Comparison of ENCODE assay signal across 28 cellular contexts in the genomic region with DNA sequence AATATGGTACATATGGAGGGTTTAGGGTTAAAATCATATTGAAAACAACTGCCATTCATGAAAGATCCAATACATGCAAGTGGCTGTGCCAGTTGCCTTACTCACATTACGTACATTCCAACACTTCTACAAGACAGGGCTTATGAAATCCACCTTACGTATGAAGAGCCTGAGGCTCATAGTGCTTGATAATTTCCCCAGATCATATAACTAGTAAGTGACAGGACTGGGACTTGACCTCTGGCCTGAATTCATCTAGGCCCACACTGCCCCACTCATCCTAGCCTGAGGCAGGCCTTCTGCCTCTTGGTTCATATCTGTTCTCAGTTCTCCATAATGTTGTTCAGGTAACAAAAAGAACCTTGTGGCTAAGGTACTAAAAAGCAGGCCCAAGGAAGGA.
"Had no signal": no experiment of that assay in that cellular context is flagged by ENCODE, and none has a peak within 500 bp of the region (broad histone marks: within the 10 kb centered on the region; RNA-seq: fewer than 3 reads in every experiment).

No MANE protein-coding gene starts in this region.

- DNase-seq: dorsolateral prefrontal cortex; effector CD4-positive, alpha-beta T cell; foreskin fibroblast; gastrocnemius medialis; head of caudate nucleus; left cardiac atrium; left lung; midbrain; naive thymus-derived CD4-positive, alpha-beta T cell; stimulated activated CD4-positive, alpha-beta T cell treated with anti-CD3 and anti-CD28 coated beads, Interleukin-12 subunit alpha, Interleukin-12 subunit beta, amount 100 ng/mL, for 4 hours; stimulated activated CD4-positive, alpha-beta T cell treated with anti-CD3 and anti-CD28 coated beads, Interleukin-1b, Interleukin-23, amount 100 ng/mL, for 48 hours; stimulated activated CD4-positive, alpha-beta T cell treated with anti-CD3 and anti-CD28 coated beads, Interleukin-4, amount 100 ng/mL, for 1 hour; stimulated activated naive CD4-positive, alpha-beta T cell treated with Interleukin-2 at 50 U/mL for 16 hours; stomach; thyroid gland had no signal

- H3K4me1 ChIP-seq: gastrocnemius medialis, left lung, neural progenitor cell, parathyroid adenoma, right atrium auricular region, stomach, thyroid gland had no signal

- H3K9ac ChIP-seq: neural progenitor cell, parathyroid adenoma had no signal

- H3K36me3 Mint-ChIP-seq: naive thymus-derived CD4-positive, alpha-beta T cell; neural progenitor cell; stimulated activated effector memory CD8-positive, alpha-beta T cell treated with anti-CD3 and anti-CD28 coated beads, Interleukin-12 subunit alpha, Interleukin-12 subunit beta, amount 100 ng/mL, for 72 hours; type B pancreatic cell had no signal

- H3K27ac Mint-ChIP-seq: endodermal cell; naive thymus-derived CD4-positive, alpha-beta T cell; nephron; neural progenitor cell; progenitor cell of endocrine pancreas; stimulated activated effector memory CD8-positive, alpha-beta T cell treated with anti-CD3 and anti-CD28 coated beads, Interleukin-12 subunit alpha, Interleukin-12 subunit beta, amount 100 ng/mL, for 72 hours; type B pancreatic cell had no signal

- H3K27me3 Mint-ChIP-seq: naive thymus-derived CD4-positive, alpha-beta T cell; progenitor cell of endocrine pancreas; type B pancreatic cell had no signal

- H2AFZ ChIP-seq: neural progenitor cell, parathyroid adenoma had no signal

- H3K4me1 Mint-ChIP-seq: endodermal cell; naive thymus-derived CD4-positive, alpha-beta T cell; nephron; neural progenitor cell; stimulated activated effector memory CD8-positive, alpha-beta T cell treated with anti-CD3 and anti-CD28 coated beads, Interleukin-12 subunit alpha, Interleukin-12 subunit beta, amount 100 ng/mL, for 72 hours had no signal

- H3K27me3 ChIP-seq: gastrocnemius medialis, left lung, neural progenitor cell, right atrium auricular region, stomach, thyroid gland had no signal

- H3K36me3 ChIP-seq: gastrocnemius medialis, left lung, neural progenitor cell, right atrium auricular region, stomach, thyroid gland had no signal

- H3K4me2 ChIP-seq: neural progenitor cell, smooth muscle cell had no signal

- H3K9me3 ChIP-seq: gastrocnemius medialis, left lung, right atrium auricular region, stomach, thyroid gland had no signal

- FAIRE-seq: colon had no signal

- H3K79me2 ChIP-seq: parathyroid adenoma had no signal

- H3K27ac ChIP-seq: dorsolateral prefrontal cortex, epithelial cell of prostate, gastrocnemius medialis, left lung, neural progenitor cell, parathyroid adenoma, right atrium auricular region, stomach, thyroid gland had no signal

- H3K4me3 Mint-ChIP-seq: endodermal cell; naive thymus-derived CD4-positive, alpha-beta T cell; nephron; neural progenitor cell; stimulated activated effector memory CD8-positive, alpha-beta T cell treated with anti-CD3 and anti-CD28 coated beads, Interleukin-12 subunit alpha, Interleukin-12 subunit beta, amount 100 ng/mL, for 72 hours; type B pancreatic cell had no signal

- H3K9me3 Mint-ChIP-seq: neural progenitor cell had no signal

- H3K4me3 ChIP-seq: dorsolateral prefrontal cortex, gastrocnemius medialis, left lung, neural progenitor cell, right atrium auricular region, smooth muscle cell, stomach, thyroid gland had no signal

- ATAC-seq: esophagus mucosa; gastrocnemius medialis; left cardiac atrium; left lung; naive thymus-derived CD4-positive, alpha-beta T cell; sciatic nerve; stimulated activated effector memory CD8-positive, alpha-beta T cell treated with anti-CD3 and anti-CD28 coated beads, Interleukin-12 subunit alpha, Interleukin-12 subunit beta, amount 100 ng/mL, for 72 hours had no signal
